1 cellular context compared by ENCODE assay signal in the genomic region with DNA sequence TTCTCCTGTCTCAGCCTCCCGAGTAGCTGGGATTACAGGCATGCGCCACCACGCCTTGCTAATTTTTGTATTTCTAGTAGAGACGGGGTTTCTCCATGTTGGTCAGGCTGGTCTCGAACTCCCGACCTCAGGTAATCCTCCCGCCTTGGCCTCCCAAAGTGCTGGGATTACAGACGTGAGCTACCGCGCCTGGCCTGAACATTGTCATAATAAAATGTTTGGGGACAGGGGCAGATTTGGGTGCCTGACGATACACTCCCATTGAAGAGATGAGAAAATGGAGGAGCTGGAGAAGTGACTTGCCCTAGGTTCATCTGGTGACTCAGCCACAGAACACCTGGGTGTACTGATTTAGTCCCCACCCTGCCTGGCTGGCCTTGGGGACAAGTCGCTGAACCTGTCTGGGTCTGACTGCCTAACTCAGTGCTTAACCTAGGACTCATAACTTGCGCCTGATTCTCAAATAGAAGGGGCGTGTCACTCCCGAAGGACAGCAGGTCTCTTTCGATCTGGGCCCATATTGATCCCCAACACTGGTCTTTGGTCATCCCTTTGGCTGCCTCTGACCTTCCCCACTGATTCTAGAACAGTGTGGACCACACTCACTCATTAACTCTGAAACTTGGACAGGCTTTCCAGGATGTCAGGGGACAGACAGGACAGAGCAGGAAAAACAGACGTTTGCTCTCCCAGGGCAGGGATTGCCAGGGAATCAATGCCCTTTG.
TF ChIP-seq lines count a peak whose summit lies in the region.

No MANE protein-coding gene starts in this region.

TF ChIP-seq in endothelial cell of umbilical vein, 7 proteins besides CTCF, POLR2A, EP300 and RAD21:
- no peak for TF ChIP-seq POLR2AphosphoS5 (IDR thresholded peaks at IDR 0.05; ENCODE audit: insufficient read depth, low read depth, low read length)
- TF ChIP-seq GATA2 (IDR thresholded peaks at IDR 0.05; ENCODE audit: insufficient read depth, insufficient read length, low read depth, low read length) = no peak
- TF ChIP-seq FOS (IDR thresholded peaks at IDR 0.05; ENCODE audit: borderline replicate concordance, insufficient read depth, low read length) = no peak
- TF ChIP-seq JUN (IDR thresholded peaks at IDR 0.05; ENCODE audit: borderline replicate concordance, insufficient read depth, insufficient read length, low read depth) = no peak
- TF ChIP-seq EZH2 (IDR thresholded peaks at IDR 0.05; ENCODE audit: borderline replicate concordance, low read depth, low read length, severe bottlenecking) = no peak
- TF ChIP-seq MAX (IDR thresholded peaks at IDR 0.05; ENCODE audit: insufficient read depth, insufficient read length) = no peak
- TF ChIP-seq MYC (IDR thresholded peaks at IDR 0.05; ENCODE audit: low read depth, low read length) = no peak
